ENCODE assay signal across 1 cellular context in the genomic region with DNA sequence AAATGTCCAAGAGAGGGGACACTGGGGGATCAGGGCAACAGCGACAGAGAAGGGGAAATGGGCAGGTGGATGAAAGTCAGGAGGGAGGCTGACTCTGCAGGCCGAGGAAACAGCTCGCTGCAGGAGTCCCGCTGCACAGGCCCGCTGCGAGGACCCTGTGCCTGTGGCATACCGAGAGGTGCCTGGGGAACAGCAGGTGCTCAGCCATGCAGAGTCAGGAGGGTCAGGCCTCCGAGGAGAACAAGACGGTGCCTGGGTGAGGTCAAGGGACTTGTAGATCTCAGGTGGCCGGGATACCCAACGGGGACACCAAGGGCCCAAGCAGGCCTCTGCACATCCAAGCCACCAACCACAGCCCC.
TF ChIP-seq lines count a peak whose summit lies in the region.

No MANE protein-coding gene starts in this region.

TF ChIP-seq in H1, 55 proteins besides CTCF, POLR2A, EP300 and RAD21:
- no peak for TF ChIP-seq FOSL1 (IDR thresholded peaks at IDR 0.05; ENCODE audit: insufficient read depth, low read depth, low read length)
- no peak for TF ChIP-seq CREB1 (IDR thresholded peaks at IDR 0.05)
- no peak for TF ChIP-seq MAFK (IDR thresholded peaks at IDR 0.05; ENCODE audit: low read depth, low read length)
- no peak for TF ChIP-seq SUZ12 (IDR thresholded peaks at IDR 0.05; ENCODE audit: low read length)
- TF ChIP-seq SP1 (IDR thresholded peaks at IDR 0.05; ENCODE audit: low read depth, low read length), result no peak
- TF ChIP-seq TCF12 (IDR thresholded peaks at IDR 0.05; ENCODE audit: low read depth, low read length), result no peak
- TF ChIP-seq KDM4A (IDR thresholded peaks at IDR 0.05; ENCODE audit: low read depth, low read length, severe bottlenecking), result no peak
- TF ChIP-seq E2F6 (IDR thresholded peaks at IDR 0.05), result no peak
- no peak for TF ChIP-seq MAX (IDR thresholded peaks at IDR 0.05)
- TF ChIP-seq TEAD4 (IDR thresholded peaks at IDR 0.05; ENCODE audit: low read depth, low read length), result no peak
- TF ChIP-seq GABPA (IDR thresholded peaks at IDR 0.05; ENCODE audit: borderline replicate concordance, insufficient read depth, low read length), result no peak
- no peak for TF ChIP-seq SIX5 (IDR thresholded peaks at IDR 0.05; ENCODE audit: low read depth, low read length)
- TF ChIP-seq BRCA1 (IDR thresholded peaks at IDR 0.05; ENCODE audit: low read depth, low read length), result no peak
- no peak for TF ChIP-seq RBBP5 (IDR thresholded peaks at IDR 0.05; ENCODE audit: borderline replicate concordance, low read depth, low read length)
